22 cellular contexts compared by ENCODE assay signal in genomic region chr1:100230760-100231159, GRCh38. TPM values are rescaled to one million over a fixed set of nuclear protein-coding genes. Genes with fewer than 3 reads are reported as not detected.
"Had no signal": no experiment of that assay in that cellular context is flagged by ENCODE, and none has a peak within 500 bp of the region (broad histone marks: within the 10 kb centered on the region; RNA-seq: fewer than 3 reads in every experiment).

No MANE protein-coding gene starts in this region.

- H3K27me3 Mint-ChIP-seq: naive B cell, type B pancreatic cell had no signal

- H3K27me3 ChIP-seq: dorsolateral prefrontal cortex, heart left ventricle, neutrophil, spleen, suprapubic skin, thyroid gland had no signal

- H3K27ac ChIP-seq: coronary artery, dorsolateral prefrontal cortex, heart left ventricle, neutrophil, psoas muscle, spleen, suprapubic skin, thyroid gland had no signal

- ATAC-seq: esophagus mucosa, heart left ventricle, left colon, left ventricle myocardium superior, psoas muscle, sciatic nerve had no signal

- H3K9me3 Mint-ChIP-seq: naive B cell, type B pancreatic cell had no signal

- H3K36me3 ChIP-seq: thyroid gland had no signal

- DNase-seq: dorsolateral prefrontal cortex; effector CD8-positive, alpha-beta T cell; heart left ventricle; hippocampal formation; left colon; left ventricle myocardium superior; mesendoderm; naive B cell; psoas muscle; spleen; stimulated activated CD4-positive, alpha-beta T cell treated with anti-CD3 and anti-CD28 coated beads, Interleukin-15, amount 100 ng/mL, for 24 hours; stimulated activated CD4-positive, alpha-beta T cell treated with anti-CD3 and anti-CD28 coated beads, Interleukin-2, amount 100 ng/mL, for 24 hours; stimulated activated CD4-positive, alpha-beta T cell treated with anti-CD3 and anti-CD28 coated beads, Interleukin-4, amount 100 ng/mL, for 4 hours; stimulated activated naive CD4-positive, alpha-beta T cell; thyroid gland had no signal

- H3K4me3 ChIP-seq: coronary artery, dorsolateral prefrontal cortex, heart left ventricle, lung, psoas muscle, spleen, suprapubic skin, thyroid gland had no signal

- H3K4me3 Mint-ChIP-seq: naive B cell, type B pancreatic cell had no signal

- H3K27ac Mint-ChIP-seq: type B pancreatic cell had no signal

- H3K4me1 Mint-ChIP-seq: naive B cell had no signal

- H3K4me1 ChIP-seq: psoas muscle, spleen, suprapubic skin, thyroid gland had no signal

RNA-seq across cellular contexts. Expression of gene LRRC39, which starts 52.7 kb away (rescaled TPM):
- total RNA-seq: esophagus mucosa had no signal
